ENCODE assay signal across 7 cellular contexts in genomic region chr17:76121932-76122383, GRCh38. TPM values are rescaled to one million over a fixed set of nuclear protein-coding genes. Genes with fewer than 3 reads are reported as not detected.
DNase-seq lines count a peak whose midpoint lies in the region; ATAC-seq lines count a peak whose summit lies in the region.
"Had no signal": no experiment of that assay in that cellular context is flagged by ENCODE, and none has a peak within 500 bp of the region (broad histone marks: within the 10 kb centered on the region; RNA-seq: fewer than 3 reads in every experiment).

No MANE protein-coding gene starts in this region.

- H3K23ac ChIP-seq in mesendoderm (ENCODE audit: low read length), result no peak overlapping the region

- H3K4me3 ChIP-seq in mesendoderm (ENCODE audit: low read length), result no peak overlapping the region
- H3K4me3 ChIP-seq: cardiac muscle cell had no signal

- H3K27me3 Mint-ChIP-seq in activated T-helper 17 cell treated with anti-CD3 and anti-CD28 coated beads, Interleukin-2, amount 50 U/mL, for 72 hours, result no peaks in the 10 kb centered on the region

- H3K27ac Mint-ChIP-seq in activated T-helper 17 cell treated with anti-CD3 and anti-CD28 coated beads, Interleukin-2, amount 50 U/mL, for 72 hours, result peak overlapping the region; percentile 76

- peak; percentile 43 for DNase-seq in ELR (ENCODE audit: low read depth)
- DNase-seq in mesendoderm, result peak; percentile 47
- no peak for DNase-seq in activated effector memory CD4-positive, alpha-beta T cell treated with anti-CD3 and anti-CD28 coated beads, Interleukin-2, amount 50 U/mL, for 16 hours
- DNase-seq in foreskin melanocyte, result no peak

- H2BK120ac ChIP-seq in mesendoderm (ENCODE audit: low read depth, low read length), result peak overlapping the region; percentile 1

- H3K4ac ChIP-seq in mesendoderm (ENCODE audit: low read depth, low read length), result peak overlapping the region; percentile 56

- peak overlapping the region; percentile 78 for H4K8ac ChIP-seq in mesendoderm (ENCODE audit: low read depth, low read length)

- no peaks in the 10 kb centered on the region for H3K79me2 ChIP-seq in mesendoderm (ENCODE audit: control insufficient read depth, insufficient read depth, low read length)

- no peak overlapping the region for H2BK15ac ChIP-seq in mesendoderm (replicated peaks; ENCODE audit: low read depth)

- no CpG with 5 or more reads among the region's 41 CpGs for WGBS in mesendoderm (ENCODE audit: extremely low coverage, insufficient coverage, low lambda C conversion rate)

- H3K4me1 Mint-ChIP-seq in activated T-helper 17 cell treated with anti-CD3 and anti-CD28 coated beads, Interleukin-2, amount 50 U/mL, for 72 hours, result peaks cover 4% of the 10 kb centered on the region

- H4K5ac ChIP-seq in mesendoderm (ENCODE audit: low read length), result no peak overlapping the region

- H3K27ac ChIP-seq in mesendoderm (ENCODE audit: low read depth, low read length), result no peak overlapping the region
- H3K27ac ChIP-seq: cardiac muscle cell had no signal

- H3K36me3 ChIP-seq in mesendoderm (ENCODE audit: control insufficient read depth, insufficient read depth, low read length), result no peaks in the 10 kb centered on the region
- H3K36me3 ChIP-seq: cardiac muscle cell had no signal

- H3K4me2 ChIP-seq in mesendoderm (ENCODE audit: low read length), result peak overlapping the region; percentile 68

- peak; percentile 22 for ATAC-seq in activated T-helper 17 cell treated with anti-CD3 and anti-CD28 coated beads, Interleukin-2, amount 50 U/mL, for 72 hours (replicated peaks)
- no peak for ATAC-seq in HG02763 (IDR thresholded peaks at IDR 0.05; ENCODE audit: unreplicated experiment)

- no peaks in the 10 kb centered on the region for H3K79me1 ChIP-seq in mesendoderm (ENCODE audit: low read length)

- no peaks in the 10 kb centered on the region for H3K4me1 ChIP-seq in mesendoderm (ENCODE audit: control insufficient read depth, low read depth, low read length)

- H3K56ac ChIP-seq in mesendoderm (ENCODE audit: low read length), result peak overlapping the region; percentile 91

- H3K9me3 Mint-ChIP-seq in activated T-helper 17 cell treated with anti-CD3 and anti-CD28 coated beads, Interleukin-2, amount 50 U/mL, for 72 hours, result no peaks in the 10 kb centered on the region

- no peaks in the 10 kb centered on the region for H3K27me3 ChIP-seq in mesendoderm (ENCODE audit: insufficient read depth, low read length, poor library complexity)
- H3K27me3 ChIP-seq: cardiac muscle cell had no signal

- peak overlapping the region; percentile 81 for H3K18ac ChIP-seq in mesendoderm (ENCODE audit: low read length)

- peak overlapping the region; percentile 70 for H3K9ac ChIP-seq in mesendoderm (ENCODE audit: low read length)

- no peak overlapping the region for H2AK5ac ChIP-seq in mesendoderm (ENCODE audit: low read length)

- peak overlapping the region; percentile 25 for H3K4me3 Mint-ChIP-seq in activated T-helper 17 cell treated with anti-CD3 and anti-CD28 coated beads, Interleukin-2, amount 50 U/mL, for 72 hours

- no peaks in the 10 kb centered on the region for H3K36me3 Mint-ChIP-seq in activated T-helper 17 cell treated with anti-CD3 and anti-CD28 coated beads, Interleukin-2, amount 50 U/mL, for 72 hours (ENCODE audit: low read depth)

- no peak overlapping the region for H2BK5ac ChIP-seq in mesendoderm (ENCODE audit: low read length)

RNA-seq across cellular contexts. Expression of gene EXOC7, which starts 18.4 kb away (rescaled TPM):
- total RNA-seq in activated T-helper 17 cell treated with anti-CD3 and anti-CD28 coated beads, Interleukin-2, amount 50 U/mL, for 72 hours, result 100 to 1,000 TPM; 104 to 117 TPM
- polyA plus RNA-seq in mesendoderm (2013, experiment 1 of 2), result 58.1 TPM
- polyA plus RNA-seq in mesendoderm (2013, experiment 2 of 2), result 61.9 TPM

RNA-seq across cellular contexts. Expression of gene FOXJ1, which starts 19.1 kb away (rescaled TPM):
- total RNA-seq in activated T-helper 17 cell treated with anti-CD3 and anti-CD28 coated beads, Interleukin-2, amount 50 U/mL, for 72 hours, result under 1 TPM in 1 of 2 donors, not detected in 1; 0.15 TPM
- 0.06 TPM for polyA plus RNA-seq in mesendoderm (2013, experiment 1 of 2)
- 0.08 TPM for polyA plus RNA-seq in mesendoderm (2013, experiment 2 of 2)

RNA-seq across cellular contexts. Expression of gene ZACN, which starts 43.0 kb away (rescaled TPM):
- 10 to 100 TPM in 1 of 2 donors, 1 to 10 TPM in 1; 6.5 to 13.5 TPM for total RNA-seq in activated T-helper 17 cell treated with anti-CD3 and anti-CD28 coated beads, Interleukin-2, amount 50 U/mL, for 72 hours
- 0.03 TPM for polyA plus RNA-seq in mesendoderm (2013, experiment 1 of 2)
- 0.01 TPM for polyA plus RNA-seq in mesendoderm (2013, experiment 2 of 2)
- total RNA-seq: cardiac muscle cell had no signal

RNA-seq across cellular contexts. Expression of gene GALR2, which starts 47.4 kb away (rescaled TPM):
- total RNA-seq in activated T-helper 17 cell treated with anti-CD3 and anti-CD28 coated beads, Interleukin-2, amount 50 U/mL, for 72 hours, result 10 to 100 TPM in 1 of 2 donors, 1 to 10 TPM in 1; 7.5 to 14.8 TPM
- 0.24 TPM for polyA plus RNA-seq in mesendoderm (2013, experiment 1 of 2)
- polyA plus RNA-seq in mesendoderm (2013, experiment 2 of 2), result 0.15 TPM
- total RNA-seq: cardiac muscle cell had no signal

RNA-seq across cellular contexts. Expression of gene SRP68, which starts 49.6 kb away (rescaled TPM):
- 100 to 1,000 TPM; 109 to 117 TPM for total RNA-seq in activated T-helper 17 cell treated with anti-CD3 and anti-CD28 coated beads, Interleukin-2, amount 50 U/mL, for 72 hours
- polyA plus RNA-seq in mesendoderm (2013, experiment 1 of 2), result 61.7 TPM
- polyA plus RNA-seq in mesendoderm (2013, experiment 2 of 2), result 60.7 TPM

Comparison
In these comparisons a context has a peak if more than half of its experiments do, and no peak if none do; other contexts are left out.
1. DNase-seq: peak in ELR (single experiment) and mesendoderm (single experiment); none in activated effector memory CD4-positive, alpha-beta T cell treated with anti-CD3 and anti-CD28 coated beads, Interleukin-2, amount 50 U/mL, for 16 hours (single experiment) and foreskin melanocyte (single experiment).